16 cellular contexts compared by ENCODE assay signal in genomic region chr1:175002910-175003517, GRCh38. TPM values are rescaled to one million over a fixed set of nuclear protein-coding genes. Genes with fewer than 3 reads are reported as not detected.
A peak's percentile ranks its signal among the peaks of the same experiment; 100 is the strongest.
DNase-seq lines count a peak whose midpoint lies in the region; ATAC-seq, FAIRE-seq and TF ChIP-seq lines count a peak whose summit lies in the region.
"Had no signal": no experiment of that assay in that cellular context is flagged by ENCODE, and none has a peak within 500 bp of the region (broad histone marks: within the 10 kb centered on the region; RNA-seq: fewer than 3 reads in every experiment).

No MANE protein-coding gene starts in this region.

- peaks cover 14% of the 10 kb centered on the region for H3K4me1 ChIP-seq in HUES48 (ENCODE audit: control insufficient read depth, insufficient read depth, low read length)

- H3K36me3 Mint-ChIP-seq in activated CD8-positive, alpha-beta memory T cell treated with anti-CD3 and anti-CD28 coated beads, Interleukin-2, amount 10 ng/mL, durations not matched to agents 7 days and 5 days = peaks cover 39% of the 10 kb centered on the region
- H3K36me3 Mint-ChIP-seq in activated naive CD8-positive, alpha-beta T cell = peaks cover 11% of the 10 kb centered on the region
- peaks cover 8% of the 10 kb centered on the region for H3K36me3 Mint-ChIP-seq in osteocyte (ENCODE audit: unreplicated experiment)

- CTCF ChIA-PET in activated CD8-positive, alpha-beta memory T cell treated with anti-CD3 and anti-CD28 coated beads, Interleukin-2, amount 10 ng/mL, durations not matched to agents 7 days and 5 days (lab: Charles Lee) = interaction anchor here (1.0 to 5.8 kb wide), 3 partner anchors 21 to 741 kb away, joined by 3 to 39 read pairs (median 5); partner anchors contain the start of gene MRPS14

- no peak for ATAC-seq in activated CD8-positive, alpha-beta memory T cell treated with anti-CD3 and anti-CD28 coated beads, Interleukin-2, amount 10 ng/mL, durations not matched to agents 7 days and 5 days
- no peak for ATAC-seq in GM21381 (IDR thresholded peaks at IDR 0.05; ENCODE audit: unreplicated experiment)

- no peaks in the 10 kb centered on the region for H3K27me3 ChIP-seq in HUES48 (ENCODE audit: control insufficient read depth, insufficient read depth, low read length)
- H3K27me3 ChIP-seq: ovary, upper lobe of left lung had no signal

- no peak for TF ChIP-seq CTCF in osteocyte (IDR thresholded peaks at IDR 0.05)

- no peaks in the 10 kb centered on the region for H3K9me3 ChIP-seq in HUES48 (ENCODE audit: control insufficient read depth, insufficient read depth, low read length)
- H3K9me3 ChIP-seq: ovary, upper lobe of left lung had no signal

- no peak for DNase-seq in activated CD8-positive, alpha-beta memory T cell treated with anti-CD3 and anti-CD28 coated beads, Interleukin-2, amount 10 ng/mL, durations not matched to agents 7 days and 5 days
- no peak for DNase-seq in activated CD8-positive, alpha-beta memory T cell treated with anti-CD3 and anti-CD28 coated beads, Interleukin-2, amount 50 U/mL, for 48 hours
- DNase-seq in osteocyte (ENCODE audit: extremely low spot score, unreplicated experiment) (no peak), frontal cortex (ENCODE audit: low spot score in 2 of 2) (no peak), AG08396 (ENCODE audit: low spot score) (no peak)
- DNase-seq: NCI-H187; NCI-H524 treated with DMSO at 0.1 percent for 48 hours; ovary; Right ventricle myocardium superior; stimulated activated CD4-positive, alpha-beta T cell treated with anti-CD3 and anti-CD28 coated beads, Interleukin-15, amount 100 ng/mL, for 24 hours; upper lobe of left lung had no signal

- peak overlapping the region; percentile 18; the same call in 1 of the 2 replicates for H3K4me3 ChIP-seq in HUES48 (ENCODE audit: low read depth, low read length)
- H3K4me3 ChIP-seq: ovary, upper lobe of left lung had no signal

- H3K27ac Mint-ChIP-seq in activated CD8-positive, alpha-beta memory T cell treated with anti-CD3 and anti-CD28 coated beads, Interleukin-2, amount 10 ng/mL, durations not matched to agents 7 days and 5 days = peak overlapping the region; percentile 44
- H3K27ac Mint-ChIP-seq in activated naive CD8-positive, alpha-beta T cell = peak overlapping the region; percentile 28
- peak overlapping the region; percentile 62 for H3K27ac Mint-ChIP-seq in osteocyte (ENCODE audit: unreplicated experiment)

- H3K4me1 Mint-ChIP-seq in activated CD8-positive, alpha-beta memory T cell treated with anti-CD3 and anti-CD28 coated beads, Interleukin-2, amount 10 ng/mL, durations not matched to agents 7 days and 5 days = peaks cover 46% of the 10 kb centered on the region
- H3K4me1 Mint-ChIP-seq in activated naive CD8-positive, alpha-beta T cell (ENCODE audit: low read depth) = peaks cover 51% of the 10 kb centered on the region
- peaks cover 33% of the 10 kb centered on the region for H3K4me1 Mint-ChIP-seq in osteocyte (ENCODE audit: unreplicated experiment)

- H3K9ac ChIP-seq in HUES48 (ENCODE audit: low read depth, low read length) = no peak overlapping the region

- H3K27ac ChIP-seq in HUES48 (ENCODE audit: low read depth, low read length) = no peak overlapping the region
- H3K27ac ChIP-seq: ovary, upper lobe of left lung had no signal

- peak overlapping the region; percentile 35 for H3K4me3 Mint-ChIP-seq in activated CD8-positive, alpha-beta memory T cell treated with anti-CD3 and anti-CD28 coated beads, Interleukin-2, amount 10 ng/mL, durations not matched to agents 7 days and 5 days
- peak overlapping the region; percentile 46 for H3K4me3 Mint-ChIP-seq in activated naive CD8-positive, alpha-beta T cell
- H3K4me3 Mint-ChIP-seq in osteocyte (ENCODE audit: unreplicated experiment) = no peak overlapping the region

- FAIRE-seq in frontal cortex (lab: Jason Lieb, UNC) = no peak

- no peaks in the 10 kb centered on the region for H3K27me3 Mint-ChIP-seq in activated CD8-positive, alpha-beta memory T cell treated with anti-CD3 and anti-CD28 coated beads, Interleukin-2, amount 10 ng/mL, durations not matched to agents 7 days and 5 days
- no peaks in the 10 kb centered on the region for H3K27me3 Mint-ChIP-seq in activated naive CD8-positive, alpha-beta T cell
- H3K27me3 Mint-ChIP-seq in osteocyte (ENCODE audit: unreplicated experiment) = no peaks in the 10 kb centered on the region
- H3K27me3 Mint-ChIP-seq: IgD-negative memory B cell had no signal

- no peaks in the 10 kb centered on the region for H3K9me3 Mint-ChIP-seq in activated CD8-positive, alpha-beta memory T cell treated with anti-CD3 and anti-CD28 coated beads, Interleukin-2, amount 10 ng/mL, durations not matched to agents 7 days and 5 days (ENCODE audit: low read depth)
- H3K9me3 Mint-ChIP-seq in activated naive CD8-positive, alpha-beta T cell (ENCODE audit: low read depth) = no peaks in the 10 kb centered on the region
- H3K9me3 Mint-ChIP-seq in osteocyte (ENCODE audit: unreplicated experiment) = no peaks in the 10 kb centered on the region
- H3K9me3 Mint-ChIP-seq: brain, IgD-negative memory B cell had no signal

- peaks cover 40% of the 10 kb centered on the region for H3K36me3 ChIP-seq in HUES48 (ENCODE audit: control insufficient read depth, insufficient read depth, low read length)
- H3K36me3 ChIP-seq: ovary had no signal

RNA-seq across cellular contexts. Expression of gene CACYBP, which starts 3.3 kb away (rescaled TPM):
- 100 to 1,000 TPM; 210 to 287 TPM for total RNA-seq in activated CD8-positive, alpha-beta memory T cell treated with anti-CD3 and anti-CD28 coated beads, Interleukin-2, amount 10 ng/mL, durations not matched to agents 7 days and 5 days
- total RNA-seq in osteocyte = 58.3 and 75.7 TPM in 2 replicates
- 182 TPM for total RNA-seq in frontal cortex

RNA-seq across cellular contexts. Expression of gene MRPS14, which starts 20.2 kb away (rescaled TPM):
- total RNA-seq in activated CD8-positive, alpha-beta memory T cell treated with anti-CD3 and anti-CD28 coated beads, Interleukin-2, amount 10 ng/mL, durations not matched to agents 7 days and 5 days = 10 to 100 TPM; 33.5 to 40.4 TPM
- total RNA-seq in osteocyte (27.7 and 29.8 TPM in 2 replicates), frontal cortex (46.9 TPM)
